Comparison of ENCODE assay signal across 8 cellular contexts in the genomic region with DNA sequence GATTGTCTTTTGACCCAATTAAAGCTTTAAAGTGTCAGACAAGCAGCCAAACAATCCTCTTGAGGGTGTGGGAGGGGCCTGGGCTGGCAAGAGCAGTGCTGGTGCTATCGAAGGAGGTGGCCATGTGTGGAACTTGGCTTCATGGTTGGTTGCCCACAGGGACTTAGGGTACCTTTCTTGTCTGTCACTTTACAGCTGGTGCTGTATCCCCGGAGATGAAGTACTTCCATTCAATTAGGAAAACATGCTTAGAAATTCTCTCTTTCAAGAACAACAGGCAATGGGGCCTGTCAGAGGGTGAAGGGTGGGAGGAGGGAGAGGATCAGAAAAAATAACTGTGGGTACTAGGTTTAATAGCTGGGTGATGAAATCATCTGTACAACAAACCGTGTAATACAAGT.
DNase-seq lines count a peak whose midpoint lies in the region; ATAC-seq and TF ChIP-seq lines count a peak whose summit lies in the region.

No MANE protein-coding gene starts in this region.

- peak overlapping the region; percentile 84 for H3K4me2 ChIP-seq in OCI-LY3 (ENCODE audit: low read length)

- no peaks in the 10 kb centered on the region for H3K79me2 ChIP-seq in OCI-LY3 (ENCODE audit: low read length)

- intact Hi-C loops in upper lobe of right lung (cut with DNase I): no loop called here

- H3K4me3 ChIP-seq in OCI-LY3 (ENCODE audit: low read length): peak overlapping the region; percentile 67
- no peak overlapping the region for H3K4me3 ChIP-seq in upper lobe of right lung

- no peak overlapping the region for H2AFZ ChIP-seq in OCI-LY3 (ENCODE audit: low read depth, low read length)

- peaks cover 3% of the 10 kb centered on the region for H3K36me3 ChIP-seq in OCI-LY3 (replicated peaks; ENCODE audit: low read depth, low read length)
- H3K36me3 ChIP-seq in upper lobe of right lung: no peaks in the 10 kb centered on the region

- peak; percentile 32 for ATAC-seq in HG02884 (IDR thresholded peaks at IDR 0.05; ENCODE audit: unreplicated experiment)
- ATAC-seq in upper lobe of right lung: peak; percentile 73

- TF ChIP-seq CTCF in OCI-LY3 (IDR thresholded peaks at IDR 0.05; ENCODE audit: low read depth, low read length): no peak
- TF ChIP-seq CTCF in upper lobe of right lung (IDR thresholded peaks at IDR 0.05): no peak

- H3K27ac ChIP-seq in OCI-LY3 (ENCODE audit: low read length): peak overlapping the region; percentile 94
- no peak overlapping the region for H3K27ac ChIP-seq in upper lobe of right lung

- H3K4me1 ChIP-seq in OCI-LY3 (ENCODE audit: low read length) (peaks cover 55% of the 10 kb centered on the region), upper lobe of right lung (peaks cover 18% of the 10 kb centered on the region)

- H3K27me3 ChIP-seq in OCI-LY3 (ENCODE audit: low read depth, low read length) (no peaks in the 10 kb centered on the region), upper lobe of right lung (no peaks in the 10 kb centered on the region)

- no peaks in the 10 kb centered on the region for H4K20me1 ChIP-seq in OCI-LY3 (ENCODE audit: insufficient read depth, low read length)

- no peaks in the 10 kb centered on the region for H3K9me3 ChIP-seq in OCI-LY3 (ENCODE audit: insufficient read depth, low read length)
- no peaks in the 10 kb centered on the region for H3K9me3 ChIP-seq in upper lobe of right lung

- peak overlapping the region; percentile 57 for H3K9ac ChIP-seq in OCI-LY3 (ENCODE audit: low read length)

- DNase-seq in DMS53 (lab: John Stamatoyannopoulos, UW): peak; percentile 3
- no peak for DNase-seq in DMS53 treated with DMSO at 0.1 percent for 48 hours (lab: John Stamatoyannopoulos, UW; ENCODE audit: unreplicated experiment)
- DNase-seq in glomerular visceral epithelial cell (ENCODE audit: extremely low spot score): peak; percentile 63
- peak; percentile 67 for DNase-seq in upper lobe of right lung
- DNase-seq in activated T-cell treated with anti-CD3 and anti-CD28 coated beads, Interleukin-2, amount 50 U/mL, for 1 hour: no peak
- DNase-seq in Kasumi-1 (lab: John Stamatoyannopoulos, UW): no peak

Comparison
In these comparisons a context has a peak if more than half of its experiments do, and no peak if none do; other contexts are left out.
1. DNase-seq: peak in DMS53 (single experiment), glomerular visceral epithelial cell (single experiment) and upper lobe of right lung (single experiment); none in DMS53 treated with DMSO at 0.1 percent for 48 hours (single experiment), activated T-cell treated with anti-CD3 and anti-CD28 coated beads, Interleukin-2, amount 50 U/mL, for 1 hour (single experiment) and Kasumi-1 (0 of 2).